1 cellular context compared by ENCODE assay signal in genomic region chr20:54794874-54795273, GRCh38.
TF ChIP-seq lines count a peak whose summit lies in the region.

No MANE protein-coding gene starts in this region.

TF ChIP-seq in H1, 55 proteins besides CTCF, POLR2A, EP300 and RAD21:
- TF ChIP-seq MAFK (IDR thresholded peaks at IDR 0.05; ENCODE audit: low read depth, low read length) (no peak), KDM4A (IDR thresholded peaks at IDR 0.05; ENCODE audit: low read depth, low read length, severe bottlenecking) (no peak), USF2 (IDR thresholded peaks at IDR 0.05; ENCODE audit: low read length) (no peak), SP1 (IDR thresholded peaks at IDR 0.05; ENCODE audit: low read depth, low read length) (no peak), TBP (IDR thresholded peaks at IDR 0.05; ENCODE audit: low read depth, low read length) (no peak), SIRT6 (IDR thresholded peaks at IDR 0.05; ENCODE audit: low read length) (no peak), KDM5A (IDR thresholded peaks at IDR 0.05; ENCODE audit: low read length) (no peak), SP2 (IDR thresholded peaks at IDR 0.05; ENCODE audit: low read length) (no peak), SP4 (IDR thresholded peaks at IDR 0.05; ENCODE audit: low read length) (no peak), NRF1 (IDR thresholded peaks at IDR 0.05; ENCODE audit: low read depth, low read length) (no peak), RFX5 (IDR thresholded peaks at IDR 0.05; ENCODE audit: borderline replicate concordance, low read depth, low read length) (no peak), SIX5 (IDR thresholded peaks at IDR 0.05; ENCODE audit: low read depth, low read length) (no peak), RXRA (IDR thresholded peaks at IDR 0.05; ENCODE audit: insufficient read depth, low read depth, low read length) (no peak), PHF8 (conservative IDR thresholded peaks at IDR 0.05; ENCODE audit: low read depth, low read length) (no peak), CEBPB (IDR thresholded peaks at IDR 0.05; ENCODE audit: low read depth, low read length) (no peak), TEAD4 (IDR thresholded peaks at IDR 0.05; ENCODE audit: low read depth, low read length) (no peak)
